In the genomic region with DNA sequence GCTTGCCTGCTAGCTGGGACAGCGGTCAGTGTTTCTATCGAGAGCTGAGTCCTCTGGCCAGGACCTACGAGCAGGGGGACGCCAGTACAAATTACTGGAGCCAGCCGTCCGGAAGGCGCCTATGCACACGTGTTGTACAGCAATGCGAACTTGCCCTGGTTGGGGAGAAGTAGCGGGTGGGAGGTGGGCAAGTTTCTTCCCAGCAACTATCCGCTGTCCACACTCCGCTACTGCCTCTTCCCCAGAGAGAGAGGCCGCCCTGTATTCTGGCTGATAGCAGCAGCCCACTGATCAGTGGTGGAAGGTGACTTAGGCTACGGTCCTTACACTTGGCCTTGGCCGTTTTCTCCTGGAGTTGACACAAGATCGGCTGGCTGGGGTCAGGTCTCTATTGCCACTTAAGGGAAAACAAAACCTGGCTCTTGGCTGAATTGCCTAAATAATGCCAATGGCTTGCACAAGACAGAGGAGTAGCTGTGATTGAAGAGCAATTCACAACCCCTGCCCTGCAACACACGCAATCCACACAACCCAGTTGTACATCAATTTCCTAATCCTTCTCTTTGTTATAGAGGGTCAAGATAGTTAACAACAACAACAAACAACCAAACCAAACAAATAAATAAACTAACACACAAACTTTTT, we compare ENCODE assay signal across 1 cellular context.
TF ChIP-seq lines count a peak whose summit lies in the region.

No MANE protein-coding gene starts in this region.

TF ChIP-seq in GM23338, 12 proteins besides CTCF, POLR2A, EP300 and RAD21 (continued from another document):
- TF ChIP-seq, protein P1, sequence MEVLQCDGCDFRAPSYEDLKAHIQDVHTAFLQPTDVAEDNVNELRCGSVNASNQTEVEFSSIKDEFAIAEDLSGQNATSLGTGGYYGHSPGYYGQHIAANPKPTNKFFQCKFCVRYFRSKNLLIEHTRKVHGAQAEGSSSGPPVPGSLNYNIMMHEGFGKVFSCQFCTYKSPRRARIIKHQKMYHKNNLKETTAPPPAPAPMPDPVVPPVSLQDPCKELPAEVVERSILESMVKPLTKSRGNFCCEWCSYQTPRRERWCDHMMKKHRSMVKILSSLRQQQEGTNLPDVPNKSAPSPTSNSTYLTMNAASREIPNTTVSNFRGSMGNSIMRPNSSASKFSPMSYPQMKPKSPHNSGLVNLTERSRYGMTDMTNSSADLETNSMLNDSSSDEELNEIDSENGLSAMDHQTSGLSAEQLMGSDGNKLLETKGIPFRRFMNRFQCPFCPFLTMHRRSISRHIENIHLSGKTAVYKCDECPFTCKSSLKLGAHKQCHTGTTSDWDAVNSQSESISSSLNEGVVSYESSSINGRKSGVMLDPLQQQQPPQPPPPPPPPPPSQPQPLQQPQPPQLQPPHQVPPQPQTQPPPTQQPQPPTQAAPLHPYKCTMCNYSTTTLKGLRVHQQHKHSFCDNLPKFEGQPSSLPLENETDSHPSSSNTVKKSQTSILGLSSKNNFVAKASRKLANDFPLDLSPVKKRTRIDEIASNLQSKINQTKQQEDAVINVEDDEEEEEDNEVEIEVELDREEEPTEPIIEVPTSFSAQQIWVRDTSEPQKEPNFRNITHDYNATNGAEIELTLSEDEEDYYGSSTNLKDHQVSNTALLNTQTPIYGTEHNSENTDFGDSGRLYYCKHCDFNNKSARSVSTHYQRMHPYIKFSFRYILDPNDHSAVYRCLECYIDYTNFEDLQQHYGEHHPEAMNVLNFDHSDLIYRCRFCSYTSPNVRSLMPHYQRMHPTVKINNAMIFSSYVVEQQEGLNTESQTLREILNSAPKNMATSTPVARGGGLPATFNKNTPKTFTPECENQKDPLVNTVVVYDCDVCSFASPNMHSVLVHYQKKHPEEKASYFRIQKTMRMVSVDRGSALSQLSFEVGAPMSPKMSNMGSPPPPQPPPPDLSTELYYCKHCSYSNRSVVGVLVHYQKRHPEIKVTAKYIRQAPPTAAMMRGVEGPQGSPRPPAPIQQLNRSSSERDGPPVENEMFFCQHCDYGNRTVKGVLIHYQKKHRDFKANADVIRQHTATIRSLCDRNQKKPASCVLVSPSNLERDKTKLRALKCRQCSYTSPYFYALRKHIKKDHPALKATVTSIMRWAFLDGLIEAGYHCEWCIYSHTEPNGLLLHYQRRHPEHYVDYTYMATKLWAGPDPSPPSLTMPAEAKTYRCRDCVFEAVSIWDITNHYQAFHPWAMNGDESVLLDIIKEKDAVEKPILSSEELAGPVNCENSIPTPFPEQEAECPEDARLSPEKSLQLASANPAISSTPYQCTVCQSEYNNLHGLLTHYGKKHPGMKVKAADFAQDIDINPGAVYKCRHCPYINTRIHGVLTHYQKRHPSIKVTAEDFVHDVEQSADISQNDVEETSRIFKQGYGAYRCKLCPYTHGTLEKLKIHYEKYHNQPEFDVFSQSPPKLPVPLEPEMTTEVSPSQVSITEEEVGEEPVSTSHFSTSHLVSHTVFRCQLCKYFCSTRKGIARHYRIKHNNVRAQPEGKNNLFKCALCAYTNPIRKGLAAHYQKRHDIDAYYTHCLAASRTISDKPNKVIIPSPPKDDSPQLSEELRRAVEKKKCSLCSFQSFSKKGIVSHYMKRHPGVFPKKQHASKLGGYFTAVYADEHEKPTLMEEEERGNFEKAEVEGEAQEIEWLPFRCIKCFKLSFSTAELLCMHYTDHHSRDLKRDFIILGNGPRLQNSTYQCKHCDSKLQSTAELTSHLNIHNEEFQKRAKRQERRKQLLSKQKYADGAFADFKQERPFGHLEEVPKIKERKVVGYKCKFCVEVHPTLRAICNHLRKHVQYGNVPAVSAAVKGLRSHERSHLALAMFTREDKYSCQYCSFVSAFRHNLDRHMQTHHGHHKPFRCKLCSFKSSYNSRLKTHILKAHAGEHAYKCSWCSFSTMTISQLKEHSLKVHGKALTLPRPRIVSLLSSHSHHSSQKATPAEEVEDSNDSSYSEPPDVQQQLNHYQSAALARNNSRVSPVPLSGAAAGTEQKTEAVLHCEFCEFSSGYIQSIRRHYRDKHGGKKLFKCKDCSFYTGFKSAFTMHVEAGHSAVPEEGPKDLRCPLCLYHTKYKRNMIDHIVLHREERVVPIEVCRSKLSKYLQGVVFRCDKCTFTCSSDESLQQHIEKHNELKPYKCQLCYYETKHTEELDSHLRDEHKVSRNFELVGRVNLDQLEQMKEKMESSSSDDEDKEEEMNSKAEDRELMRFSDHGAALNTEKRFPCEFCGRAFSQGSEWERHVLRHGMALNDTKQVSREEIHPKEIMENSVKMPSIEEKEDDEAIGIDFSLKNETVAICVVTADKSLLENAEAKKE (CRISPR knock-in tag; IDR thresholded peaks at IDR 0.05), result no peak
- TF ChIP-seq JUNB (IDR thresholded peaks at IDR 0.05; ENCODE audit: unreplicated experiment) (no peak), ZNF114 (CRISPR knock-in tag; IDR thresholded peaks at IDR 0.05) (no peak), POLR2AphosphoS5 (IDR thresholded peaks at IDR 0.05; ENCODE audit: low read depth) (no peak), ZNF331 (CRISPR knock-in tag; IDR thresholded peaks at IDR 0.05; ENCODE audit: low read depth) (no peak), NANOG (IDR thresholded peaks at IDR 0.05; ENCODE audit: borderline replicate concordance) (no peak)
- TF ChIP-seq, protein P2, sequence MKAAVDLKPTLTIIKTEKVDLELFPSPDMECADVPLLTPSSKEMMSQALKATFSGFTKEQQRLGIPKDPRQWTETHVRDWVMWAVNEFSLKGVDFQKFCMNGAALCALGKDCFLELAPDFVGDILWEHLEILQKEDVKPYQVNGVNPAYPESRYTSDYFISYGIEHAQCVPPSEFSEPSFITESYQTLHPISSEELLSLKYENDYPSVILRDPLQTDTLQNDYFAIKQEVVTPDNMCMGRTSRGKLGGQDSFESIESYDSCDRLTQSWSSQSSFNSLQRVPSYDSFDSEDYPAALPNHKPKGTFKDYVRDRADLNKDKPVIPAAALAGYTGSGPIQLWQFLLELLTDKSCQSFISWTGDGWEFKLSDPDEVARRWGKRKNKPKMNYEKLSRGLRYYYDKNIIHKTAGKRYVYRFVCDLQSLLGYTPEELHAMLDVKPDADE (IDR thresholded peaks at IDR 0.05), result no peak
